Comparison of ENCODE assay signal across 22 cellular contexts in genomic region chr15:72866866-72867616, GRCh38.
"Had no signal": no experiment of that assay in that cellular context is flagged by ENCODE, and none has a peak within 500 bp of the region (broad histone marks: within the 10 kb centered on the region; RNA-seq: fewer than 3 reads in every experiment).

No MANE protein-coding gene starts in this region.

- H3K4me3 ChIP-seq: lower lobe of right lung, ovary, right atrium auricular region, right lobe of liver, smooth muscle cell, tibial nerve had no signal

- H3K9me3 ChIP-seq: lower lobe of right lung, neutrophil, ovary, right atrium auricular region, right lobe of liver, tibial nerve had no signal

- H3K36me3 ChIP-seq: lower lobe of right lung, neutrophil, ovary, right atrium auricular region, right lobe of liver, tibial nerve had no signal

- DNase-seq: hippocampal formation; kidney glomerular epithelial cell; left cardiac atrium; lower lobe of right lung; mesenchymal stem cell; naive thymus-derived CD8-positive, alpha-beta T cell; occipital lobe; ovary; right lobe of liver; stimulated activated CD4-positive, alpha-beta T cell treated with anti-CD3 and anti-CD28 coated beads, Interleukin-1b, Interleukin-23, amount 100 ng/mL, for 48 hours; stimulated activated CD4-positive, alpha-beta T cell treated with anti-CD3 and anti-CD28 coated beads, Interleukin-2, amount 100 ng/mL, for 48 hours; stimulated activated CD4-positive, alpha-beta T cell treated with anti-CD3 and anti-CD28 coated beads, Interleukin-4, amount 100 ng/mL, for 4 hours; stimulated activated CD8-positive, alpha-beta memory T cell treated with anti-CD3 and anti-CD28 coated beads, Interleukin-4, amount 100 ng/mL, for 48 hours; stimulated activated naive CD4-positive, alpha-beta T cell treated with Interleukin-2 at 50 U/mL for 16 hours; stimulated activated naive CD8-positive, alpha-beta T cell treated with anti-CD3 and anti-CD28 coated beads, Interleukin-15, amount 100 ng/mL, for 72 hours; substantia nigra had no signal

- H3K4me2 ChIP-seq: smooth muscle cell had no signal

- H3K27ac ChIP-seq: lower lobe of right lung, neutrophil, ovary, right atrium auricular region, right lobe of liver, tibial nerve had no signal

- ATAC-seq: left cardiac atrium; left lobe of liver; naive thymus-derived CD8-positive, alpha-beta T cell; stimulated activated memory B cell treated with anti-CD40 and anti-IgM and Interleukin-4, amounts not matched to agents 10 μg/mL and 1 μg/mL and 100 μg/mL, for 72 hours; stimulated activated naive CD8-positive, alpha-beta T cell treated with anti-CD3 and anti-CD28 coated beads, Interleukin-15, amount 100 ng/mL, for 72 hours had no signal

- H3K4me1 ChIP-seq: lower lobe of right lung, right atrium auricular region, right lobe of liver, tibial nerve had no signal

- H3K27me3 ChIP-seq: ovary, right atrium auricular region, right lobe of liver, tibial nerve had no signal
